ENCODE assay signal across 19 cellular contexts in the genomic region with DNA sequence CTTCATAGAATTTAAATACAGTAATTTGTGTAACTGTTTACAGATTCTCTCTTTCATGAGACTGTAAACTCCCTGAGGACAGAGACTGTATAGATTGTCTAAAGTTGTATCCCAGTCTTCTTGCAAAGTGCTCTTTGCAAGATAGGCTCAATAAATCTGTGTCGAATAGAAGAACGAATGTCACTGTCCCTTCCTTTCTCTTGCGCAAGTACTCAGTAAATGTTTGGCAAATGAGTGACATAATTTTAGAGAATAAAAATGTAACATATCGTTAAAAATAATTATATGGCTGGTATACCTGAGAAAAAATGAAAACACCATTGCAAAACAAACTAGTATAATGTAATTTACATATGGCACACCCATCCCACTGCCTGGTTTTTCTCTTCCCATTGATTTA. TPM values are rescaled to one million over a fixed set of nuclear protein-coding genes. Genes with fewer than 3 reads are reported as not detected.
A peak's percentile ranks its signal among the peaks of the same experiment; 100 is the strongest.
DNase-seq lines count a peak whose midpoint lies in the region; ATAC-seq, FAIRE-seq and TF ChIP-seq lines count a peak whose summit lies in the region.
"Had no signal": no experiment of that assay in that cellular context is flagged by ENCODE, and none has a peak within 500 bp of the region (broad histone marks: within the 10 kb centered on the region; RNA-seq: fewer than 3 reads in every experiment).

No MANE protein-coding gene starts in this region.

- BruUV-seq in HepG2 (replicated peaks; lab: Mats Ljungman, UMichigan): no TSS peak

- H3K27me3 Mint-ChIP-seq in IgD-negative memory B cell (no peaks in the 10 kb centered on the region), immature natural killer cell (ENCODE audit: low read depth in 3 of 3) (peaks cover 10 to 23% (median 20%) of the 10 kb centered on the region in 3 donors), type B pancreatic cell (no peaks in the 10 kb centered on the region), progenitor cell of endocrine pancreas (no peaks in the 10 kb centered on the region)

- no peak for TF ChIP-seq RAD21 in HepG2 (CRISPR knock-in tag; IDR thresholded peaks at IDR 0.05)

- peaks cover 34% of the 10 kb centered on the region for H3K4me1 ChIP-seq in HepG2 (ENCODE audit: insufficient read depth, low read length)
- H3K4me1 ChIP-seq in right lobe of liver: peaks cover 0 to 21% (median 0%) of the 10 kb centered on the region in 4 donors
- H3K4me1 ChIP-seq in HAP-1: peaks cover 15% of the 10 kb centered on the region

- H3K4me1 Mint-ChIP-seq in IgD-negative memory B cell: peaks cover 19 to 29% (median 20%) of the 10 kb centered on the region in 3 donors
- peaks cover 28 to 40% of the 10 kb centered on the region in 2 donors for H3K4me1 Mint-ChIP-seq in immature natural killer cell
- peaks cover 20% of the 10 kb centered on the region for H3K4me1 Mint-ChIP-seq in type B pancreatic cell (ENCODE audit: unreplicated experiment)
- peaks cover 15% of the 10 kb centered on the region for H3K4me1 Mint-ChIP-seq in progenitor cell of endocrine pancreas (ENCODE audit: low read depth)

- H3K9me3 ChIP-seq in HepG2 (ENCODE audit: low read length) (no peaks in the 10 kb centered on the region), right lobe of liver (no peaks in the 10 kb centered on the region), HAP-1 (no peaks in the 10 kb centered on the region)
- H3K9me3 ChIP-seq: BLaER1 had no signal

- intact Hi-C loops in HepG2 (cut with micrococcal nuclease; ENCODE audit: unreplicated experiment): loop anchor here (10.0 kb wide), 1 partner anchor 666 kb away; no protein-coding TSS in a partner anchor
- intact Hi-C loops in right lobe of liver (cut with DNase I): no loop called here

- peaks cover 28% of the 10 kb centered on the region for H3K79me2 ChIP-seq in HepG2 (ENCODE audit: insufficient read depth, low read length)

- no peak overlapping the region for H3K9ac ChIP-seq in HepG2 (ENCODE audit: insufficient read depth, low read depth, low read length)
- H3K9ac ChIP-seq: BLaER1 had no signal

- H4K20me1 ChIP-seq in HepG2 (ENCODE audit: insufficient read depth, low read length): 0 out of 2 replicates have a peak, but pooled peaks cover 8% of the 10 kb centered on the region
- H4K20me1 ChIP-seq: BLaER1 had no signal

- TF ChIP-seq POLR2A in HepG2 (IDR thresholded peaks at IDR 0.05; ENCODE audit: insufficient read depth in 1 of 2, low read depth in 2 of 2, low read length in 2 of 2) (no peak), right lobe of liver (IDR thresholded peaks at IDR 0.05) (no peak)

- no peak for FAIRE-seq in HepG2 (lab: Jason Lieb, UNC)
- FAIRE-seq: GM12892, GM18507 had no signal

- DNase-seq in HepG2 (ENCODE audit: low spot score) (no peak), right lobe of liver (no peak), immature natural killer cell (no peak), type B pancreatic cell (ENCODE audit: extremely low spot score, unreplicated experiment) (no peak), HAP-1 (ENCODE audit: low spot score in 2 of 2) (no peak), progenitor cell of endocrine pancreas (ENCODE audit: low spot score, unreplicated experiment) (no peak), anterior cingulate cortex (lab: John Stamatoyannopoulos, UW) (no peak)
- DNase-seq: 8988T, DMS153, DMS79, GDM1, GOT3, H7, KBM-7 had no signal

- H3K4me3 Mint-ChIP-seq in IgD-negative memory B cell (peak overlapping the region in 1 of 4 donors; percentile 34), immature natural killer cell (peak overlapping the region in 1 of 5 donors; percentile 11), type B pancreatic cell (peak overlapping the region; percentile 39), progenitor cell of endocrine pancreas (ENCODE audit: low read depth) (no peak overlapping the region)
- H3K4me3 Mint-ChIP-seq: CD14-positive monocyte had no signal

- no peak overlapping the region for H2AFZ ChIP-seq in HepG2 (ENCODE audit: low read length)

- POLR2A ChIA-PET in HepG2 (lab: Yijun Ruan, JAX): no interaction called here

- H3K36me3 ChIP-seq in HepG2 (replicated peaks in 1 of 2; ENCODE audit: control insufficient read depth in 1 of 2, insufficient read depth in 2 of 2, low read length in 2 of 2) (no peaks in the 10 kb centered on the region), right lobe of liver (no peaks in the 10 kb centered on the region), HAP-1 (replicated peaks) (no peaks in the 10 kb centered on the region)
- H3K36me3 ChIP-seq: BLaER1 had no signal

- peaks cover 0 to 2% (median 0%) of the 10 kb centered on the region in 3 donors for H3K9me3 Mint-ChIP-seq in IgD-negative memory B cell
- H3K9me3 Mint-ChIP-seq in immature natural killer cell: no peaks in the 10 kb centered on the region
- H3K9me3 Mint-ChIP-seq in type B pancreatic cell: no peaks in the 10 kb centered on the region
- H3K9me3 Mint-ChIP-seq in progenitor cell of endocrine pancreas (ENCODE audit: low read depth): no peaks in the 10 kb centered on the region

- H3K27me3 ChIP-seq in HepG2 (ENCODE audit: control insufficient read depth in 1 of 2, insufficient read depth in 2 of 2, low read length in 2 of 2) (no peaks in the 10 kb centered on the region; a peak in 1 of 5 replicates), right lobe of liver (no peaks in the 10 kb centered on the region), HAP-1 (ENCODE audit: low read depth) (no peaks in the 10 kb centered on the region)
- H3K27me3 ChIP-seq: BLaER1 had no signal

- H3K36me3 Mint-ChIP-seq in IgD-negative memory B cell (no peaks in the 10 kb centered on the region), immature natural killer cell (no peaks in the 10 kb centered on the region), type B pancreatic cell (no peaks in the 10 kb centered on the region), progenitor cell of endocrine pancreas (ENCODE audit: insufficient read depth) (no peaks in the 10 kb centered on the region)
- H3K36me3 Mint-ChIP-seq: CD14-positive monocyte had no signal

- H3K27ac ChIP-seq in HepG2 (ENCODE audit: extremely low read length, insufficient read depth, low read length): no peak overlapping the region
- no peak overlapping the region for H3K27ac ChIP-seq in right lobe of liver
- H3K27ac ChIP-seq: BLaER1 had no signal

- CTCF ChIA-PET in HepG2 (lab: Yijun Ruan, JAX; ENCODE audit: low intra/inter-chr PET ratio, low total read pairs): no interaction called here

- in situ Hi-C loops in HepG2 (cut with HindIII; ENCODE audit: extremely low pct_ligation_motif_present, low pct_unique_long_range_greater_than_20kb): loop anchor here (10.0 to 25.0 kb wide), 3 partner anchors 116 to 674 kb away; partner anchors contain the start of gene INSM2
- in situ Hi-C loops in HAP-1 (cut with MboI; ENCODE audit: low sequenced_read_pairs): no loop called here

- H3K4me3 ChIP-seq in HepG2 (replicated peaks in 1 of 3; ENCODE audit: insufficient read depth in 1 of 3, low read depth in 2 of 3, low read length in 3 of 3) (no peak overlapping the region), right lobe of liver (no peak overlapping the region), HAP-1 (no peak overlapping the region)
- H3K4me3 ChIP-seq: BLaER1 had no signal

- ATAC-seq in HepG2 (no peak), right lobe of liver (no peak)

- no peak for TF ChIP-seq EP300 in HepG2 (IDR thresholded peaks at IDR 0.05; ENCODE audit: low read depth in 2 of 2, low read length in 2 of 2)
- no peak for TF ChIP-seq EP300 in HepG2 (CRISPR knock-in tag; IDR thresholded peaks at IDR 0.05; ENCODE audit: borderline replicate concordance)

- peak overlapping the region; percentile 10 to 75 (median 27) for H3K27ac Mint-ChIP-seq in IgD-negative memory B cell
- peak overlapping the region in 5 of 6 donors; percentile 73 to 96 (median 92) for H3K27ac Mint-ChIP-seq in immature natural killer cell
- H3K27ac Mint-ChIP-seq in type B pancreatic cell: peak overlapping the region; percentile 66
- H3K27ac Mint-ChIP-seq in progenitor cell of endocrine pancreas: no peak overlapping the region
- H3K27ac Mint-ChIP-seq: CD14-positive monocyte had no signal

- no peak overlapping the region for H3K4me2 ChIP-seq in HepG2 (ENCODE audit: low read depth, low read length)
- H3K4me2 ChIP-seq: BLaER1 had no signal

- 48% methylated on average over 4 of the region's 4 CpGs for WGBS in HepG2 (ENCODE audit: low lambda C conversion rate)
- 39% methylated on average over 4 of the region's 4 CpGs for WGBS in right lobe of liver (ENCODE audit: insufficient coverage, low coverage, low lambda C conversion rate, missing lambda C conversion rate)

- TF ChIP-seq CTCF in HepG2 (CRISPR knock-in tag; IDR thresholded peaks at IDR 0.05) (no peak), right lobe of liver (IDR thresholded peaks at IDR 0.05) (no peak), type B pancreatic cell (conservative IDR thresholded peaks at IDR 0.05) (no peak), progenitor cell of endocrine pancreas (IDR thresholded peaks at IDR 0.05; ENCODE audit: unreplicated experiment) (no peak)

RNA-seq across cellular contexts. Expression of gene RALGAPA1, which starts 1.9 kb away (rescaled TPM):
- total RNA-seq in HepG2 (2016; rRNA removed; fragmentation: Illumina TruSeq; extraction: Trizol) (89.2 and 103 TPM in 2 replicates), right lobe of liver (10 to 100 TPM; 16.2 to 23.3 (median 19.7) TPM), type B pancreatic cell (ENCODE audit: low replicate concordance) (38.9 and 45.7 TPM in 2 replicates), progenitor cell of endocrine pancreas (57.0 and 58.7 TPM in 2 replicates)
- total RNA-seq in HepG2 (2016; cell fraction: cytosol; rRNA removed; fragmentation: Illumina TruSeq; extraction: Trizol; ENCODE audit: low read depth): 67.7 and 82.5 TPM in 2 replicates
- total RNA-seq in HepG2 (2016; cell fraction: insoluble cytoplasmic fraction; rRNA removed; fragmentation: Illumina TruSeq; extraction: Trizol): 88.4 and 98.4 TPM in 2 replicates
- total RNA-seq in HepG2 (2016; cell fraction: membrane; rRNA removed; fragmentation: Illumina TruSeq; extraction: Trizol): 66.2 and 85.5 TPM in 2 replicates
- 215 and 231 TPM in 2 replicates for total RNA-seq in HepG2 (2016; cell fraction: nucleus; rRNA removed; fragmentation: Illumina TruSeq; extraction: Trizol)
- polyA plus RNA-seq in HepG2 (2011; rRNA removed) (58.2 and 65.0 TPM in 2 replicates), IgD-negative memory B cell (24.6 TPM), immature natural killer cell (10 to 100 TPM; 13.1 to 31.2 (median 19.8) TPM)
- polyA plus RNA-seq in HepG2 (2011; cell fraction: cytosol; rRNA removed): 20.3 and 33.5 TPM in 2 replicates
- polyA plus RNA-seq in HepG2 (2011; cell fraction: nucleus; rRNA removed): 72.7 and 78.9 TPM in 2 replicates
- 49.6 and 52.4 TPM in 2 replicates for polyA plus RNA-seq in HepG2 (2012)
- polyA plus RNA-seq in HepG2 (2016; cell fraction: cytosol; fragmentation: Illumina TruSeq; extraction: Trizol; ENCODE audit: low read depth): 4.1 TPM in 2 replicates
- polyA plus RNA-seq in HepG2 (2016; cell fraction: insoluble cytoplasmic fraction; fragmentation: Illumina TruSeq; extraction: Trizol; ENCODE audit: low read depth): 61.0 and 61.5 TPM in 2 replicates
- polyA plus RNA-seq in HepG2 (2016; cell fraction: membrane; fragmentation: Illumina TruSeq; extraction: Trizol; ENCODE audit: low read depth): 8.3 and 9.4 TPM in 2 replicates
- polyA plus RNA-seq in HepG2 (2016; cell fraction: nucleus; fragmentation: Illumina TruSeq; extraction: Trizol; ENCODE audit: insufficient read depth, low read depth): 95.7 and 106 TPM in 2 replicates
- polyA minus RNA-seq in HepG2 (2011; rRNA and poly(A)+ RNA removed; ENCODE audit: low replicate concordance): 28.8 and 235 TPM in 2 replicates
- polyA minus RNA-seq in HepG2 (2011; cell fraction: cytosol; rRNA and poly(A)+ RNA removed): 103 and 117 TPM in 2 replicates
- polyA minus RNA-seq in HepG2 (2011; cell fraction: nucleus; rRNA and poly(A)+ RNA removed): 733 and 766 TPM in 2 replicates

RNA-seq across cellular contexts. Expression of gene BRMS1L, which starts 15.2 kb away (rescaled TPM):
- total RNA-seq in HepG2 (2016; rRNA removed; fragmentation: Illumina TruSeq; extraction: Trizol) (23.8 and 35.5 TPM in 2 replicates), right lobe of liver (1 to 10 TPM; 2.3 to 6.2 (median 3.3) TPM), type B pancreatic cell (ENCODE audit: low replicate concordance) (8.7 and 14.6 TPM in 2 replicates), progenitor cell of endocrine pancreas (11.6 and 13.1 TPM in 2 replicates)
- 3.3 and 3.7 TPM in 2 replicates for total RNA-seq in HepG2 (2016; cell fraction: cytosol; rRNA removed; fragmentation: Illumina TruSeq; extraction: Trizol; ENCODE audit: low read depth)
- 27.6 and 34.0 TPM in 2 replicates for total RNA-seq in HepG2 (2016; cell fraction: insoluble cytoplasmic fraction; rRNA removed; fragmentation: Illumina TruSeq; extraction: Trizol)
- total RNA-seq in HepG2 (2016; cell fraction: membrane; rRNA removed; fragmentation: Illumina TruSeq; extraction: Trizol): 13.4 and 14.6 TPM in 2 replicates
- 35.9 and 40.7 TPM in 2 replicates for total RNA-seq in HepG2 (2016; cell fraction: nucleus; rRNA removed; fragmentation: Illumina TruSeq; extraction: Trizol)
- polyA plus RNA-seq in HepG2 (2011; rRNA removed) (16.6 and 21.1 TPM in 2 replicates), IgD-negative memory B cell (1.9 TPM), immature natural killer cell (1 to 10 TPM; 1.4 to 2.7 (median 1.9) TPM)
- 5.9 and 10.4 TPM in 2 replicates for polyA plus RNA-seq in HepG2 (2011; cell fraction: cytosol; rRNA removed)
- polyA plus RNA-seq in HepG2 (2011; cell fraction: nucleus; rRNA removed): 10.1 and 15.3 TPM in 2 replicates
- 20.9 and 22.7 TPM in 2 replicates for polyA plus RNA-seq in HepG2 (2012)
- 3.5 and 3.7 TPM in 2 replicates for polyA plus RNA-seq in HepG2 (2016; cell fraction: cytosol; fragmentation: Illumina TruSeq; extraction: Trizol; ENCODE audit: low read depth)
- polyA plus RNA-seq in HepG2 (2016; cell fraction: insoluble cytoplasmic fraction; fragmentation: Illumina TruSeq; extraction: Trizol; ENCODE audit: low read depth): 52.9 and 57.5 TPM in 2 replicates
- 11.6 and 12.9 TPM in 2 replicates for polyA plus RNA-seq in HepG2 (2016; cell fraction: membrane; fragmentation: Illumina TruSeq; extraction: Trizol; ENCODE audit: low read depth)
- 54.9 and 62.3 TPM in 2 replicates for polyA plus RNA-seq in HepG2 (2016; cell fraction: nucleus; fragmentation: Illumina TruSeq; extraction: Trizol; ENCODE audit: insufficient read depth, low read depth)
- 1.5 and 1.8 TPM in 2 replicates for polyA minus RNA-seq in HepG2 (2011; rRNA and poly(A)+ RNA removed; ENCODE audit: low replicate concordance)
- polyA minus RNA-seq in HepG2 (2011; cell fraction: cytosol; rRNA and poly(A)+ RNA removed): 10.1 and 11.6 TPM in 2 replicates
- polyA minus RNA-seq in HepG2 (2011; cell fraction: nucleus; rRNA and poly(A)+ RNA removed): 52.1 and 73.6 TPM in 2 replicates
